In the genomic region with DNA sequence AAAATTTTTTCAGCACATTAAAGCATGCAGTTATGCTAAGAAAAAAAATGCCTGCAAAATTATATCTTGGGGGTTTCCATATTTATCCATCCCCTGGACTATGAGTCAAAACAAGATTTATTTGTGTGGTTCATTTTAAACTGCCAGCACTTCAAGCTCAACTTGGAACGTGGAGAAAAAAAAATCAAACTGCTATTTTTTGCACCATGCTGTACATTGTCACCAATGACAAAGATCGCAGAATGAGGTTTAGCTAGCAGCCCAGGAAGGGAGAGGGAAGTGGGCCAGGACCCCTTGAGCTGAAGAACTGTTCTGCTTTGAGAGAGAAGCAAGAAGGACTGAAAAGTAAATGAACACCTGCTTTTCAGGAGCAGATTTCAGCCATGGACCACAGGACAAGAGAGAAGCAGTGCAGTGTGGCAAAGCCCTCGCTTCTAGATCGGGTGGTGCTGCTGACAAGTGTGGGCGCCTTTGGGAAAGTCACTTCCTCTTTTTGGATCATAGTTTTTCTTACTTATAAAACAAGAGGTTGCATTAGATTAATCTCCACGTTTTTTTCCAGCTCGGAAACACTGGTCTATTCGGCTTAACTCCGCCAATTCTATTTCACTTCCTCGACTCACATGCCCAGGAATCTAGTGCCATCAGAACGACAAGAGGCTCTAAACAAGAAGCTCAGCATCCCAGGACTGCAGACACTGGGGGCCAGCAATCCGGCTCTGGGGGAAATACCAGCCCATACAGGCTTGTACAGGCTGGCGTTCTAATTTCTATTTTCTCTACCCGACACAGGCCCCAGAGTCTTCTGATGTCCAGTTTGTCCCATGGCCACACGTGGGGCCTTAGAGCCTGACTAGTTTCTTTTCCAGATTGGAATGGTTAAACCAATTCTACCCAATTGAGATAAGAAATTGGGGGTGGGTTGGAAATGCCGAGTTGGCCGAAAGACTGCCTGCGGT, we compare ENCODE assay signal across 21 cellular contexts.
DNase-seq lines count a peak whose midpoint lies in the region; ATAC-seq, FAIRE-seq and TF ChIP-seq lines count a peak whose summit lies in the region.
"Had no signal": no experiment of that assay in that cellular context is flagged by ENCODE, and none has a peak within 500 bp of the region (broad histone marks: within the 10 kb centered on the region; RNA-seq: fewer than 3 reads in every experiment).

No MANE protein-coding gene starts in this region.

- no peaks in the 10 kb centered on the region for H4K20me1 ChIP-seq in OCI-LY3 (ENCODE audit: insufficient read depth, low read length)

- H3K4me1 ChIP-seq in OCI-LY3 (ENCODE audit: low read length) (peaks cover 10% of the 10 kb centered on the region), upper lobe of right lung (no peaks in the 10 kb centered on the region)
- H3K4me1 ChIP-seq: colonic mucosa had no signal

- H3K27me3 Mint-ChIP-seq in activated CD8-positive, alpha-beta T cell treated with anti-CD3 and anti-CD28 coated beads for 36 hours, result no peaks in the 10 kb centered on the region
- no peaks in the 10 kb centered on the region for H3K27me3 Mint-ChIP-seq in activated CD8-positive, alpha-beta T cell treated with anti-CD3 and anti-CD28 coated beads, Interleukin-2, amount 10 ng/mL, durations not matched to agents 7 days and 5 days (ENCODE audit: low read depth)
- H3K27me3 Mint-ChIP-seq: CD4-positive, alpha-beta memory T cell; stimulated activated naive CD8-positive, alpha-beta T cell treated with anti-CD3 and anti-CD28 coated beads, Interleukin-15, Interleukin-2, amounts not matched to agents 100 ng/mL and 50 ng/mL, for 24 hours had no signal

- H3K36me3 ChIP-seq in OCI-LY3 (replicated peaks; ENCODE audit: low read depth, low read length) (peaks cover 5% of the 10 kb centered on the region), upper lobe of right lung (no peaks in the 10 kb centered on the region)
- H3K36me3 ChIP-seq: colonic mucosa had no signal

- H3K9me3 Mint-ChIP-seq in activated CD8-positive, alpha-beta T cell treated with anti-CD3 and anti-CD28 coated beads for 36 hours, result no peaks in the 10 kb centered on the region
- H3K9me3 Mint-ChIP-seq in activated CD8-positive, alpha-beta T cell treated with anti-CD3 and anti-CD28 coated beads, Interleukin-2, amount 10 ng/mL, durations not matched to agents 7 days and 5 days (ENCODE audit: insufficient read depth), result no peaks in the 10 kb centered on the region
- H3K9me3 Mint-ChIP-seq: neural crest cell; stimulated activated naive CD8-positive, alpha-beta T cell treated with anti-CD3 and anti-CD28 coated beads, Interleukin-15, Interleukin-2, amounts not matched to agents 100 ng/mL and 50 ng/mL, for 24 hours had no signal

- H3K27ac Mint-ChIP-seq in activated CD8-positive, alpha-beta T cell treated with anti-CD3 and anti-CD28 coated beads for 36 hours, result peak overlapping the region; percentile 17
- H3K27ac Mint-ChIP-seq in activated CD8-positive, alpha-beta T cell treated with anti-CD3 and anti-CD28 coated beads, Interleukin-2, amount 10 ng/mL, durations not matched to agents 7 days and 5 days, result no peak overlapping the region

- POLR2A ChIA-PET in activated CD8-positive, alpha-beta T cell treated with anti-CD3 and anti-CD28 coated beads for 36 hours (lab: Charles Lee), result no interaction called here
- POLR2A ChIA-PET in activated CD8-positive, alpha-beta T cell treated with anti-CD3 and anti-CD28 coated beads, Interleukin-2, amount 10 ng/mL, durations not matched to agents 7 days and 5 days (lab: Charles Lee), result no interaction called here

- no peak for TF ChIP-seq CTCF in activated CD8-positive, alpha-beta T cell treated with anti-CD3 and anti-CD28 coated beads for 36 hours (IDR thresholded peaks at IDR 0.05)
- TF ChIP-seq CTCF in OCI-LY3 (IDR thresholded peaks at IDR 0.05; ENCODE audit: low read depth, low read length) (no peak), upper lobe of right lung (IDR thresholded peaks at IDR 0.05) (no peak), D721Med (IDR thresholded peaks at IDR 0.05; ENCODE audit: insufficient read depth, missing control alignments) (no peak)

- H3K36me3 Mint-ChIP-seq in activated CD8-positive, alpha-beta T cell treated with anti-CD3 and anti-CD28 coated beads for 36 hours (ENCODE audit: low read depth), result peaks cover 29% of the 10 kb centered on the region
- H3K36me3 Mint-ChIP-seq in activated CD8-positive, alpha-beta T cell treated with anti-CD3 and anti-CD28 coated beads, Interleukin-2, amount 10 ng/mL, durations not matched to agents 7 days and 5 days (ENCODE audit: low read depth), result peaks cover 50% of the 10 kb centered on the region

- H3K9ac ChIP-seq in OCI-LY3 (ENCODE audit: low read length), result no peak overlapping the region

- no peaks in the 10 kb centered on the region for H3K9me3 ChIP-seq in OCI-LY3 (ENCODE audit: insufficient read depth, low read length)
- no peaks in the 10 kb centered on the region for H3K9me3 ChIP-seq in upper lobe of right lung
- H3K9me3 ChIP-seq: colonic mucosa had no signal

- H3K27me3 ChIP-seq in OCI-LY3 (ENCODE audit: low read depth, low read length), result no peaks in the 10 kb centered on the region
- H3K27me3 ChIP-seq in upper lobe of right lung, result no peaks in the 10 kb centered on the region
- H3K27me3 ChIP-seq: colonic mucosa had no signal

- no peaks in the 10 kb centered on the region for H3K4me1 Mint-ChIP-seq in activated CD8-positive, alpha-beta T cell treated with anti-CD3 and anti-CD28 coated beads for 36 hours (ENCODE audit: low read depth)
- H3K4me1 Mint-ChIP-seq in activated CD8-positive, alpha-beta T cell treated with anti-CD3 and anti-CD28 coated beads, Interleukin-2, amount 10 ng/mL, durations not matched to agents 7 days and 5 days (ENCODE audit: low read depth), result peaks cover 3% of the 10 kb centered on the region
- H3K4me1 Mint-ChIP-seq: CD4-positive, alpha-beta memory T cell had no signal

- CTCF ChIA-PET in activated CD8-positive, alpha-beta T cell treated with anti-CD3 and anti-CD28 coated beads for 36 hours (lab: Charles Lee), result interaction anchor here (1.1 to 1.5 kb wide), 3 partner anchors 36 to 323 kb away, joined by 3 to 6 read pairs (median 4); no protein-coding TSS in a partner anchor
- CTCF ChIA-PET in activated CD8-positive, alpha-beta T cell treated with anti-CD3 and anti-CD28 coated beads, Interleukin-2, amount 10 ng/mL, durations not matched to agents 7 days and 5 days (lab: Charles Lee), result interaction anchor here (1.6 to 1.7 kb wide), 2 partner anchors 9 to 323 kb away, joined by 4 to 10 read pairs; no protein-coding TSS in a partner anchor

- no peaks in the 10 kb centered on the region for H3K79me2 ChIP-seq in OCI-LY3 (ENCODE audit: low read length)

- intact Hi-C loops in activated CD8-positive, alpha-beta T cell treated with anti-CD3 and anti-CD28 coated beads for 36 hours (cut with micrococcal nuclease), result no loop called here
- intact Hi-C loops in head of caudate nucleus (cut with DNase I) (no loop called here), upper lobe of right lung (cut with DNase I) (no loop called here)

- H3K4me2 ChIP-seq in OCI-LY3 (ENCODE audit: low read length), result peak overlapping the region; percentile 7; the same call in 1 of the 2 replicates

- no peak overlapping the region for H3K4me3 Mint-ChIP-seq in activated CD8-positive, alpha-beta T cell treated with anti-CD3 and anti-CD28 coated beads for 36 hours
- no peak overlapping the region for H3K4me3 Mint-ChIP-seq in activated CD8-positive, alpha-beta T cell treated with anti-CD3 and anti-CD28 coated beads, Interleukin-2, amount 10 ng/mL, durations not matched to agents 7 days and 5 days
- H3K4me3 Mint-ChIP-seq: CD4-positive, alpha-beta memory T cell; neural crest cell; stimulated activated naive CD8-positive, alpha-beta T cell treated with anti-CD3 and anti-CD28 coated beads, Interleukin-15, Interleukin-2, amounts not matched to agents 100 ng/mL and 50 ng/mL, for 24 hours had no signal

- H3K27ac ChIP-seq in OCI-LY3 (ENCODE audit: low read length) (no peak overlapping the region), upper lobe of right lung (no peak overlapping the region)
- H3K27ac ChIP-seq: colonic mucosa had no signal

- no peak for DNase-seq in activated CD8-positive, alpha-beta T cell treated with anti-CD3 and anti-CD28 coated beads for 36 hours
- no peak for DNase-seq in activated CD8-positive, alpha-beta T cell treated with anti-CD3 and anti-CD28 coated beads, Interleukin-2, amount 10 ng/mL, durations not matched to agents 7 days and 5 days
- DNase-seq in head of caudate nucleus (peak in 22 of 42 donors; percentile 21 to 80 (median 57)), upper lobe of right lung (no peak), D721Med (ENCODE audit: insufficient read length, low spot score) (no peak)
- DNase-seq: activated naive CD4-positive, alpha-beta T cell treated with Interleukin-2 at 50 U/mL for 16 hours; CD4-positive, alpha-beta memory T cell; colonic mucosa; DMS79 treated with DMSO at 0.1 percent for 48 hours; NCI-H1694 treated with DMSO at 0.1 percent for 48 hours; NCI-H526 treated with DMSO at 0.1 percent for 48 hours had no signal

- no peak for ATAC-seq in activated CD8-positive, alpha-beta T cell treated with anti-CD3 and anti-CD28 coated beads for 36 hours
- no peak for ATAC-seq in activated CD8-positive, alpha-beta T cell treated with anti-CD3 and anti-CD28 coated beads, Interleukin-2, amount 10 ng/mL, durations not matched to agents 7 days and 5 days
- ATAC-seq in upper lobe of right lung (peak; percentile 39), GM21825 (IDR thresholded peaks at IDR 0.05; ENCODE audit: unreplicated experiment) (no peak), HG03135 (IDR thresholded peaks at IDR 0.05; ENCODE audit: unreplicated experiment) (no peak)
- ATAC-seq: Panc1 had no signal

- H2AFZ ChIP-seq in OCI-LY3 (ENCODE audit: low read depth, low read length), result no peak overlapping the region

- H3K4me3 ChIP-seq in OCI-LY3 (ENCODE audit: low read length) (no peak overlapping the region), upper lobe of right lung (no peak overlapping the region)
- H3K4me3 ChIP-seq: colonic mucosa had no signal

- FAIRE-seq in D721Med (lab: Jason Lieb, UNC), result no peak
- FAIRE-seq: A204.1, astrocyte, frontal cortex, H1 had no signal

Comparison
In these comparisons a context has a peak if more than half of its experiments do, and no peak if none do; other contexts are left out.
1. DNase-seq: peak in head of caudate nucleus (22 of 42); none in activated CD8-positive, alpha-beta T cell treated with anti-CD3 and anti-CD28 coated beads for 36 hours (single experiment), activated CD8-positive, alpha-beta T cell treated with anti-CD3 and anti-CD28 coated beads, Interleukin-2, amount 10 ng/mL, durations not matched to agents 7 days and 5 days (single experiment), upper lobe of right lung (single experiment) and D721Med (single experiment).